In genomic region chr14:103329421-103330347, GRCh38 we compare ENCODE assay signal across 10 cellular contexts. TPM values are rescaled to one million over a fixed set of nuclear protein-coding genes. Genes with fewer than 3 reads are reported as not detected.
A peak's percentile ranks its signal among the peaks of the same experiment; 100 is the strongest.
DNase-seq lines count a peak whose midpoint lies in the region; ATAC-seq and TF ChIP-seq lines count a peak whose summit lies in the region.
"Had no signal": no experiment of that assay in that cellular context is flagged by ENCODE, and none has a peak within 500 bp of the region (broad histone marks: within the 10 kb centered on the region; RNA-seq: fewer than 3 reads in every experiment).

No MANE protein-coding gene starts in this region.

- H3K36me3 ChIP-seq in breast epithelium (no peaks in the 10 kb centered on the region), thyroid gland (no peaks in the 10 kb centered on the region)

- H3K27ac Mint-ChIP-seq in MCF 10A (ENCODE audit: low read depth, unreplicated experiment) = no peak overlapping the region
- no peak overlapping the region for H3K27ac Mint-ChIP-seq in immature natural killer cell
- no peak overlapping the region for H3K27ac Mint-ChIP-seq in chondrocyte (ENCODE audit: unreplicated experiment)

- H3K4me1 ChIP-seq in breast epithelium = no peaks in the 10 kb centered on the region
- H3K4me1 ChIP-seq in thyroid gland = peaks cover 11 to 24% of the 10 kb centered on the region in 2 donors

- WGBS in thyroid gland, 2 donors = 23 to 42% methylated on average over 14 of the region's 14 CpGs

- CTCF ChIA-PET in MCF 10A (lab: Yijun Ruan, JAX) = interaction anchor here (0.7 to 1.8 kb wide), 3 partner anchors 12 to 224 kb away, joined by 3 to 6 read pairs (median 3); no protein-coding TSS in a partner anchor

- TF ChIP-seq CTCF in MCF 10A (IDR thresholded peaks at IDR 0.05; ENCODE audit: unreplicated experiment) = no peak
- TF ChIP-seq CTCF in breast epithelium (IDR thresholded peaks at IDR 0.05) = no peak
- TF ChIP-seq CTCF in thyroid gland (IDR thresholded peaks at IDR 0.05) = no peak
- no peak for TF ChIP-seq CTCF in chondrocyte (IDR thresholded peaks at IDR 0.05)

- H3K27me3 ChIP-seq in breast epithelium (no peaks in the 10 kb centered on the region), thyroid gland (no peaks in the 10 kb centered on the region)

- H3K9me3 ChIP-seq in breast epithelium (no peaks in the 10 kb centered on the region), thyroid gland (no peaks in the 10 kb centered on the region)

- H3K27me3 Mint-ChIP-seq in MCF 10A (ENCODE audit: insufficient read depth, unreplicated experiment) (peaks cover 18% of the 10 kb centered on the region), immature natural killer cell (ENCODE audit: low read depth in 3 of 3) (peaks cover 6 to 10% (median 7%) of the 10 kb centered on the region in 3 donors), chondrocyte (ENCODE audit: low read depth) (peaks cover 2% of the 10 kb centered on the region)
- H3K27me3 Mint-ChIP-seq: central memory CD8-positive, alpha-beta T cell had no signal

- TF ChIP-seq POLR2A in breast epithelium (IDR thresholded peaks at IDR 0.05) = no peak
- peak in 1 of 2 donors; percentile 36 for TF ChIP-seq POLR2A in thyroid gland (IDR thresholded peaks at IDR 0.05)

- H3K36me3 Mint-ChIP-seq in MCF 10A (ENCODE audit: insufficient read depth, unreplicated experiment) (peaks cover 7% of the 10 kb centered on the region), immature natural killer cell (no peaks in the 10 kb centered on the region), chondrocyte (ENCODE audit: low read depth) (no peaks in the 10 kb centered on the region)

- intact Hi-C loops in MCF 10A (cut with micrococcal nuclease) = no loop called here
- intact Hi-C loops in breast epithelium (cut with DNase I; ENCODE audit: low total_unique reads) = loop anchor here (5.0 kb wide), 1 partner anchor 243 kb away; no protein-coding TSS in a partner anchor
- intact Hi-C loops in thyroid gland (cut with DNase I) = no loop called here

- no peaks in the 10 kb centered on the region for H3K4me1 Mint-ChIP-seq in MCF 10A (ENCODE audit: insufficient read depth, unreplicated experiment)
- H3K4me1 Mint-ChIP-seq in immature natural killer cell = peaks cover 4 to 6% of the 10 kb centered on the region in 2 donors
- H3K4me1 Mint-ChIP-seq in chondrocyte (ENCODE audit: low read depth) = peaks cover 11% of the 10 kb centered on the region
- H3K4me1 Mint-ChIP-seq: central memory CD8-positive, alpha-beta T cell had no signal

- H3K4me3 Mint-ChIP-seq in MCF 10A (ENCODE audit: unreplicated experiment) (no peak overlapping the region), immature natural killer cell (no peak overlapping the region), chondrocyte (ENCODE audit: unreplicated experiment) (no peak overlapping the region)
- H3K4me3 Mint-ChIP-seq: central memory CD8-positive, alpha-beta T cell had no signal

- ATAC-seq in HG03571 (IDR thresholded peaks at IDR 0.05; ENCODE audit: unreplicated experiment) = no peak

- H3K4me3 ChIP-seq in breast epithelium (no peak overlapping the region), thyroid gland (replicated peaks in 1 of 3) (no peak overlapping the region)

- H3K27ac ChIP-seq in breast epithelium (no peak overlapping the region), thyroid gland (peak overlapping the region; percentile 42 to 74 (median 70))

- DNase-seq in MCF 10A (ENCODE audit: unreplicated experiment) (peak; percentile 86), breast epithelium (ENCODE audit: low spot score in 2 of 2) (no peak), NOMO-1 treated with DMSO at 0.1 percent for 48 hours (lab: John Stamatoyannopoulos, UW; ENCODE audit: unreplicated experiment) (peak; percentile 84), fibroblast of peridontal ligament (ENCODE audit: extremely low read depth) (peak; percentile 19), thyroid gland (peak; percentile 91), immature natural killer cell (no peak), chondrocyte (ENCODE audit: low spot score) (no peak)
- DNase-seq: RPMI8226 had no signal

- no peaks in the 10 kb centered on the region for H3K9me3 Mint-ChIP-seq in MCF 10A (ENCODE audit: unreplicated experiment)
- no peaks in the 10 kb centered on the region for H3K9me3 Mint-ChIP-seq in immature natural killer cell
- H3K9me3 Mint-ChIP-seq in chondrocyte (ENCODE audit: low read depth) = no peaks in the 10 kb centered on the region
- H3K9me3 Mint-ChIP-seq: central memory CD8-positive, alpha-beta T cell had no signal

- BruUV-seq in MCF 10A (replicated peaks; lab: Mats Ljungman, UMichigan) = no TSS peak

- POLR2A ChIA-PET in MCF 10A (lab: Yijun Ruan, JAX) = interaction anchor here (0.6 to 1.3 kb wide), 6 partner anchors 12 to 385 kb away, joined by 3 to 4 read pairs (median 3); no protein-coding TSS in a partner anchor

RNA-seq across cellular contexts. Expression of gene EIF5, which starts 4.4 kb away (rescaled TPM):
- 149 and 327 TPM in 2 replicates for total RNA-seq in MCF 10A (2022)
- 100 to 1,000 TPM; 143 to 254 (median 150) TPM for total RNA-seq in breast epithelium
- total RNA-seq in thyroid gland = 100 to 1,000 TPM; 257 to 428 (median 329) TPM
- 100 to 1,000 TPM; 348 to 443 (median 414) TPM for polyA plus RNA-seq in immature natural killer cell
- 175 to 212 TPM (median 181 TPM) in 3 replicates for total RNA-seq in chondrocyte

RNA-seq across cellular contexts. Expression of gene MARK3, which starts 55.5 kb away (rescaled TPM):
- total RNA-seq in MCF 10A (2022) (102 and 130 TPM in 2 replicates), breast epithelium (100 to 1,000 TPM in 1 of 3 donors, 10 to 100 TPM in 2; 70.2 to 107 (median 87.5) TPM), thyroid gland (100 to 1,000 TPM; 105 to 164 (median 114) TPM), chondrocyte (65.1 to 73.7 TPM (median 70.8 TPM) in 3 replicates)
- polyA plus RNA-seq in immature natural killer cell = 10 to 100 TPM; 23.4 to 44.1 (median 25.7) TPM

Comparison
In these comparisons a context has a peak if more than half of its experiments do, and no peak if none do; other contexts are left out.
1. DNase-seq: peak in MCF 10A (single experiment), NOMO-1 treated with DMSO at 0.1 percent for 48 hours (single experiment), fibroblast of peridontal ligament (single experiment) and thyroid gland (2 of 2); none in breast epithelium (0 of 2), immature natural killer cell (0 of 3) and chondrocyte (single experiment).
2. H3K27ac ChIP-seq: peak in thyroid gland (3 of 3); none in breast epithelium (0 of 2).